ENCODE assay signal across 25 cellular contexts in the genomic region with DNA sequence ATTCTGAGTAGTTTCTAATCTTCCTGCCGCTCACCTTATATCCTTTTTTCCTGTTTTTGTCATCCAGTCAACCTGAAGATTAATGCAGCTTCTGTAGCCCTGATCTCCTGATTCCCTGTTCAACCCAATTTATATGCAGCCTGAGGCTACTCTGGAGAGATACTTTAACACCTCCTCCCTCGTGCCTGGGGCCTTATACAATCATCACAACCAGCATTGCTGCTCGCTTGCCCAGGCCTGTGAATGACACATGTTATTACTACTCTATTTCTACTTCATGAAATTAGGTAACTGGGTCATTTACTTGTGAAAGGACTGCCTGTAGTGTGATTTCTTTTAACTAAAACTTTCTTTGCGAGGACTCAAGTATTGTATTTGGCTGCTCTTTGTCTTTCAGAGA.
"Had no signal": no experiment of that assay in that cellular context is flagged by ENCODE, and none has a peak within 500 bp of the region (broad histone marks: within the 10 kb centered on the region; RNA-seq: fewer than 3 reads in every experiment).

No MANE protein-coding gene starts in this region.

- H3K4me1 ChIP-seq: esophagus squamous epithelium, gastrocnemius medialis, right atrium auricular region, upper lobe of left lung, vagina had no signal

- H3K4me2 ChIP-seq: hepatocyte, smooth muscle cell had no signal

- H3K9me3 ChIP-seq: esophagus squamous epithelium, gastrocnemius medialis, right atrium auricular region, upper lobe of left lung, vagina had no signal

- DNase-seq: activated B cell treated with CpG ODN at 0.5 μM for 24 hours; activated CD4-positive, alpha-beta T cell treated with anti-CD3 and anti-CD28 coated beads, Interleukin-2, amount 50 U/mL, for 1 hour; activated CD8-positive, alpha-beta memory T cell treated with anti-CD3 and anti-CD28 coated beads, Interleukin-2, amount 10 ng/mL, durations not matched to agents 7 days and 5 days; activated CD8-positive, alpha-beta T cell treated with anti-CD3 and anti-CD28 coated beads, Interleukin-2, amount 10 ng/mL, durations not matched to agents 7 days and 5 days; activated naive CD8-positive, alpha-beta T cell treated with anti-CD3 and anti-CD28 coated beads, Interleukin-2, amount 50 U/mL, for 24 hours; activated T-cell treated with anti-CD3 and anti-CD28 coated beads, Interleukin-2, amount 50 U/mL, for 48 hours; amygdala; endodermal cell; esophagus squamous epithelium; gastrocnemius medialis; islet precursor cell; left colon; naive thymus-derived CD8-positive, alpha-beta T cell; occipital lobe; stimulated activated CD4-positive, alpha-beta T cell treated with anti-CD3 and anti-CD28 coated beads, Interleukin-1b, Interleukin-23, amount 100 ng/mL, for 48 hours; stimulated activated CD4-positive, alpha-beta T cell treated with anti-CD3 and anti-CD28 coated beads, Interleukin-4, amount 100 ng/mL, for 4 hours; stimulated activated CD8-positive, alpha-beta memory T cell treated with anti-CD3 and anti-CD28 coated beads, Interleukin-4, amount 100 ng/mL, for 48 hours; stimulated activated naive CD8-positive, alpha-beta T cell treated with anti-CD3 and anti-CD28 coated beads, Interleukin-15, amount 100 ng/mL, for 72 hours; substantia nigra; upper lobe of left lung had no signal

- H3K4me3 ChIP-seq: esophagus squamous epithelium, gastrocnemius medialis, hepatocyte, right atrium auricular region, smooth muscle cell, upper lobe of left lung, vagina had no signal

- H3K27me3 ChIP-seq: esophagus squamous epithelium, gastrocnemius medialis, hepatocyte, right atrium auricular region, upper lobe of left lung, vagina had no signal

- H2AFZ ChIP-seq: hepatocyte had no signal

- H3K36me3 ChIP-seq: esophagus squamous epithelium, gastrocnemius medialis, right atrium auricular region, upper lobe of left lung, vagina had no signal

- ATAC-seq: activated CD8-positive, alpha-beta memory T cell treated with anti-CD3 and anti-CD28 coated beads, Interleukin-2, amount 10 ng/mL, durations not matched to agents 7 days and 5 days; activated CD8-positive, alpha-beta T cell treated with anti-CD3 and anti-CD28 coated beads, Interleukin-2, amount 10 ng/mL, durations not matched to agents 7 days and 5 days; activated naive CD8-positive, alpha-beta T cell treated with anti-CD3 and anti-CD28 coated beads, Interleukin-2, amount 50 U/mL, for 24 hours; gastrocnemius medialis; left colon; naive thymus-derived CD8-positive, alpha-beta T cell; stimulated activated memory B cell treated with anti-CD40 and anti-IgM and Interleukin-4, amounts not matched to agents 10 μg/mL and 1 μg/mL and 100 μg/mL, for 72 hours; stimulated activated naive CD8-positive, alpha-beta T cell treated with anti-CD3 and anti-CD28 coated beads, Interleukin-15, amount 100 ng/mL, for 72 hours had no signal

- H3K27ac ChIP-seq: esophagus squamous epithelium, gastrocnemius medialis, hepatocyte, right atrium auricular region, upper lobe of left lung, vagina had no signal
